Comparison of ENCODE assay signal across 13 cellular contexts in genomic region chr21:45873418-45873817, GRCh38.
"Had no signal": no experiment of that assay in that cellular context is flagged by ENCODE, and none has a peak within 500 bp of the region (broad histone marks: within the 10 kb centered on the region; RNA-seq: fewer than 3 reads in every experiment).

No MANE protein-coding gene starts in this region.

- H3K27ac Mint-ChIP-seq: activated B cell treated with CpG ODN at 0.5 μM for 24 hours; activated naive CD4-positive, alpha-beta T cell treated with anti-CD3 and anti-CD28 coated beads, Interleukin-2, amount 50 U/mL, for 24 hours; activated T-helper 2 cell treated with anti-CD3 and anti-CD28 coated beads, Interferon-gamma antibody, Interleukin-2, Interleukin-4, amounts not matched to agents 10 μg/mL and 5 μg/mL and 100 μg/mL, durations not matched to agents 14 hours and 24 hours and 36 hours; endodermal cell had no signal

- H3K36me3 Mint-ChIP-seq: activated naive CD4-positive, alpha-beta T cell treated with anti-CD3 and anti-CD28 coated beads, Interleukin-2, amount 50 U/mL, for 24 hours had no signal

- H3K27me3 Mint-ChIP-seq: activated B cell treated with CpG ODN at 0.5 μM for 24 hours; activated naive CD4-positive, alpha-beta T cell treated with anti-CD3 and anti-CD28 coated beads, Interleukin-2, amount 50 U/mL, for 24 hours had no signal

- H3K4me1 Mint-ChIP-seq: endodermal cell had no signal

- DNase-seq: activated B cell treated with CpG ODN at 0.5 μM for 24 hours; activated CD4-positive, alpha-beta T cell treated with anti-CD3 and anti-CD28 coated beads, Interleukin-2, amount 50 U/mL, for 1 hour; activated T-cell treated with anti-CD3 and anti-CD28 coated beads for 4 hours; amygdala; cerebellar nuclear complex; endodermal cell; hippocampal formation; naive thymus-derived CD4-positive, alpha-beta T cell; small intestine; substantia nigra; trophoblast cell had no signal

- H3K9me3 Mint-ChIP-seq: activated B cell treated with CpG ODN at 0.5 μM for 24 hours; activated naive CD4-positive, alpha-beta T cell treated with anti-CD3 and anti-CD28 coated beads, Interleukin-2, amount 50 U/mL, for 24 hours; activated T-helper 2 cell treated with anti-CD3 and anti-CD28 coated beads, Interferon-gamma antibody, Interleukin-2, Interleukin-4, amounts not matched to agents 10 μg/mL and 5 μg/mL and 100 μg/mL, durations not matched to agents 14 hours and 24 hours and 36 hours; endodermal cell; naive thymus-derived CD4-positive, alpha-beta T cell had no signal

- H3K4me3 Mint-ChIP-seq: activated B cell treated with CpG ODN at 0.5 μM for 24 hours; activated naive CD4-positive, alpha-beta T cell treated with anti-CD3 and anti-CD28 coated beads, Interleukin-2, amount 50 U/mL, for 24 hours; endodermal cell; naive thymus-derived CD4-positive, alpha-beta T cell had no signal
